Comparison of ENCODE assay signal across 8 cellular contexts in the genomic region with DNA sequence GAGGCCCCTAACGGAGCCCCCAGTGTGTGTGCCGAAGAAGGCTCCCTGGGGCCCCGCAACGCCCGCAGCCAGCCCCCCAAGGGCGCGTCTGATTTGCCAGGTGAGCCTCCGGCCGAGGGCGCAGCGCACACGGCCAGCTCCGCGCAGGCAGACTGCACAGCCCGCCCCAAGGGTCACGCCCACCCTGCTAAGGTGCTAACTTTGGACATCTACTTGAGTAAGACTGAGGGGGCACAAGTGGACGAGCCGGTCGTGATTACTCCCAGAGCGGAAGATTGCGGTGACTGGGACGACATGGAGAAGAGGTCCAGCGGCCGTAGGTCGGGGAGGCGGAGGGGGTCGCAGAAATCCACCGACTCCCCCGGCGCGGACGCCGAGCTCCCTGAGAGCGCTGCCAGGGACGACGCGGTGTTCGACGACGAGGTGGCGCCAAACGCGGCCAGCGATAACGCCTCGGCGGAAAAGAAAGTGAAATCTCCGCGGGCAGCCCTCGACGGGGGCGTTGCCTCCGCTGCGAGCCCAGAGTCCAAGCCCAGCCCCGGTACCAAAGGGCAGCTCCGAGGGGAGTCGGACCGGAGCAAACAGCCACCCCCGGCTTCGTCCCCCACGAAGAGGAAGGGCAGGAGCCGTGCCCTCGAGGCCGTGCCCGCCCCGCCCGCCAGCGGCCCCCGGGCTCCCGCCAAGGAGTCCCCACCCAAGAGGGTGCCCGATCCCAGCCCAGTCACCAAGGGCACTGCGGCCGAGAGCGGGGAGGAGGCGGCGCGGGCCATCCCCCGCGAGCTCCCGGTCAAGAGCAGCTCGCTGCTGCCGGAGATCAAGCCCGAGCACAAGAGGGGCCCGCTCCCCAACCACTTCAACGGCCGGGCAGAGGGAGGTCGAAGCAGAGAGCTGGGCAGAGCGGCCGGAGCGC.
DNase-seq lines count a peak whose midpoint lies in the region; ATAC-seq, FAIRE-seq and TF ChIP-seq lines count a peak whose summit lies in the region.

No MANE protein-coding gene starts in this region.

- H2BK120ac ChIP-seq in neuronal stem cell (ENCODE audit: low read depth, low read length), result no peak overlapping the region

- FAIRE-seq in A549 (lab: Jason Lieb, UNC), result no peak

- H3K14ac ChIP-seq in neuronal stem cell (ENCODE audit: low read length), result no peak overlapping the region

- H2BK12ac ChIP-seq in neuronal stem cell (ENCODE audit: low read length), result no peak overlapping the region

- peak in 1 of 2 experiments; percentile 14; a peak in 1 of 5 replicates for TF ChIP-seq RAD21 in A549 (conservative IDR thresholded peaks at IDR 0.05 in 1 of 2, IDR thresholded peaks at IDR 0.05 in 1 of 2)

- H3K18ac ChIP-seq in neuronal stem cell (ENCODE audit: low read length), result peak overlapping the region; percentile 73

- TF ChIP-seq CTCF in A549 (IDR thresholded peaks at IDR 0.05) (0 out of 3 replicates have a peak, but pooled peaks have one; percentile 7), fibroblast of villous mesenchyme (IDR thresholded peaks at IDR 0.05; ENCODE audit: insufficient read depth, low read depth, low read length) (peak; percentile 20), tibial nerve (IDR thresholded peaks at IDR 0.05) (peak in 3 of 5 experiments; percentile 23 to 31 (median 25))

- H3K27ac ChIP-seq in A549 (peak overlapping the region; percentile 50 to 87; a peak in 5 of 6 replicates), neuronal stem cell (replicated peaks; ENCODE audit: low read length) (no peak overlapping the region), tibial nerve (peak overlapping the region; percentile 85 to 91 (median 88))

- H3K9ac ChIP-seq in neuronal stem cell (ENCODE audit: low read depth, low read length, poor library complexity), result no peak overlapping the region

- ATAC-seq in A549, result peak; percentile 49 to 69
- peak; percentile 40 for ATAC-seq in GM18519 (IDR thresholded peaks at IDR 0.05; ENCODE audit: low FRiP score, unreplicated experiment)
- ATAC-seq in HG03025 (IDR thresholded peaks at IDR 0.05; ENCODE audit: low FRiP score, unreplicated experiment), result peak; percentile 64

- peaks cover 32 to 87% (median 67%) of the 10 kb centered on the region in 3 experiments for H3K27me3 ChIP-seq in neuronal stem cell (ENCODE audit: control insufficient read depth in 3 of 3, insufficient read depth in 3 of 3, low read depth in 1 of 3, low read length in 3 of 3)
- H3K27me3 ChIP-seq in tibial nerve, result peaks cover 0 to 19% of the 10 kb centered on the region in 2 donors

- TF ChIP-seq EP300 in A549 (IDR thresholded peaks at IDR 0.05) (no peak), tibial nerve (IDR thresholded peaks at IDR 0.05) (peak in 1 of 2 donors; percentile 48)

- no peak overlapping the region for H3K4ac ChIP-seq in neuronal stem cell (ENCODE audit: low read length)

- H3K79me1 ChIP-seq in neuronal stem cell (ENCODE audit: low read depth, low read length), result no peaks in the 10 kb centered on the region

- H4K8ac ChIP-seq in neuronal stem cell (ENCODE audit: low read depth, low read length), result no peak overlapping the region

- H3K4me2 ChIP-seq in A549 (peak overlapping the region; percentile 100), neuronal stem cell (ENCODE audit: insufficient read depth, low read length, poor library complexity, severe bottlenecking) (peak overlapping the region; percentile 57)

- H3K23ac ChIP-seq in neuronal stem cell (ENCODE audit: low read depth, low read length, poor library complexity), result no peak overlapping the region

- H2AK5ac ChIP-seq in neuronal stem cell (ENCODE audit: low read depth, low read length), result peak overlapping the region; percentile 46

- CTCF ChIA-PET in A549 (lab: Yijun Ruan, JAX), result interaction anchor here (0.8 to 4.7 kb wide), 10 partner anchors 19 to 63 kb away, joined by 3 to 22 read pairs (median 4); no protein-coding TSS in a partner anchor

- POLR2A ChIA-PET in A549 (lab: Yijun Ruan, JAX), result no interaction called here

- H3K4me1 ChIP-seq in A549 (peaks cover 9% of the 10 kb centered on the region; the same call in 2 of the 3 replicates), neuronal stem cell (ENCODE audit: control insufficient read depth in 2 of 2, insufficient read depth in 1 of 2, low read depth in 1 of 2, low read length in 2 of 2) (peaks cover 0 to 10% of the 10 kb centered on the region in 2 donors), tibial nerve (peaks cover 0 to 59% (median 15%) of the 10 kb centered on the region in 4 donors)

- H2BK5ac ChIP-seq in neuronal stem cell (ENCODE audit: low read length), result peak overlapping the region; percentile 0

- H3K9me3 ChIP-seq in A549 (no peaks in the 10 kb centered on the region), neuronal stem cell (replicated peaks in 1 of 2; ENCODE audit: control insufficient read depth in 2 of 2, insufficient read depth in 1 of 2, low read depth in 1 of 2, low read length in 2 of 2) (peaks cover 0 to 6% of the 10 kb centered on the region in 2 donors), tibial nerve (no peaks in the 10 kb centered on the region)

- H2BK15ac ChIP-seq in neuronal stem cell (ENCODE audit: low read length), result no peak overlapping the region

- H3K4me3 ChIP-seq in A549 (peak overlapping the region; percentile 70), fibroblast of villous mesenchyme (ENCODE audit: low read depth, low read length) (peak overlapping the region; percentile 74), neuronal stem cell (ENCODE audit: low read length in 2 of 2) (peak overlapping the region in 1 of 2 donors; percentile 42), tibial nerve (peak overlapping the region; percentile 58 to 84 (median 67))

- H4K91ac ChIP-seq in neuronal stem cell (ENCODE audit: low read depth, low read length, poor library complexity), result no peak overlapping the region

- peak in 1 of 2 experiments; percentile 13 for DNase-seq in A549 (ENCODE audit: low read depth in 1 of 2, low spot score in 1 of 2)
- peak; percentile 69 for DNase-seq in NCI-H774 (lab: John Stamatoyannopoulos, UW)
- peak; percentile 71 for DNase-seq in activated T-helper 1 cell treated with Interleukin-2 at 50 U/mL for 16 hours (ENCODE audit: low read depth)
- DNase-seq in fibroblast of villous mesenchyme (ENCODE audit: low read depth), result peak; percentile 59
- DNase-seq in neuronal stem cell (ENCODE audit: low spot score), result peak; percentile 36
- DNase-seq in tibial nerve (ENCODE audit: low spot score in 2 of 2), result peak; percentile 15 to 33

- H2AFZ ChIP-seq in neuronal stem cell (ENCODE audit: low read length), result peak overlapping the region; percentile 89

- WGBS in A549 (ENCODE audit: missing lambda C conversion rate), result 5% methylated on average over 6 of the region's 90 CpGs
- WGBS in neuronal stem cell (ENCODE audit: extremely low coverage in 2 of 2, insufficient read length in 2 of 2, insufficient replicate concordance in 1 of 2), 2 donors, result no CpG with 5 or more reads among the region's 90 CpGs
- 1 to 2% methylated on average over 15 to 37 of the region's 90 CpGs for WGBS in tibial nerve, 2 donors

- H3K36me3 ChIP-seq in neuronal stem cell (replicated peaks in 1 of 2; ENCODE audit: control insufficient read depth in 2 of 2, insufficient read depth in 2 of 2, low read length in 2 of 2) (no peaks in the 10 kb centered on the region), tibial nerve (no peaks in the 10 kb centered on the region)

- TF ChIP-seq POLR2A in A549 (IDR thresholded peaks at IDR 0.05; ENCODE audit: low read length), result no peak
- TF ChIP-seq POLR2A in tibial nerve (IDR thresholded peaks at IDR 0.05), result no peak

TF ChIP-seq in A549, 52 proteins besides CTCF, POLR2A, EP300 and RAD21:
- peak; percentile 30; the same call in 1 of the 2 replicates for TF ChIP-seq MAX (IDR thresholded peaks at IDR 0.05)
- TF ChIP-seq, protein P1, sequence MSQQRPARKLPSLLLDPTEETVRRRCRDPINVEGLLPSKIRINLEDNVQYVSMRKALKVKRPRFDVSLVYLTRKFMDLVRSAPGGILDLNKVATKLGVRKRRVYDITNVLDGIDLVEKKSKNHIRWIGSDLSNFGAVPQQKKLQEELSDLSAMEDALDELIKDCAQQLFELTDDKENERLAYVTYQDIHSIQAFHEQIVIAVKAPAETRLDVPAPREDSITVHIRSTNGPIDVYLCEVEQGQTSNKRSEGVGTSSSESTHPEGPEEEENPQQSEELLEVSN (IDR thresholded peaks at IDR 0.05; ENCODE audit: borderline replicate concordance, low read depth), result peak; percentile 72
- TF ChIP-seq ATOH8 (CRISPR knock-in tag; IDR thresholded peaks at IDR 0.05; ENCODE audit: low read depth), result no peak
- no peak for TF ChIP-seq POLR2AphosphoS2 (conservative IDR thresholded peaks at IDR 0.05; ENCODE audit: low read length)
TF ChIP-seq in A549: peak in this region for 2.
